ENCODE assay signal across 33 cellular contexts in genomic region chr5:155144956-155145355, GRCh38.
DNase-seq lines count a peak whose midpoint lies in the region; ATAC-seq, FAIRE-seq and TF ChIP-seq lines count a peak whose summit lies in the region.
"Had no signal": no experiment of that assay in that cellular context is flagged by ENCODE, and none has a peak within 500 bp of the region (broad histone marks: within the 10 kb centered on the region; RNA-seq: fewer than 3 reads in every experiment).

No MANE protein-coding gene starts in this region.

- no peaks in the 10 kb centered on the region for H4K20me1 ChIP-seq in HepG2 (ENCODE audit: insufficient read depth, low read length)
- H4K20me1 ChIP-seq: BLaER1; BLaER1 treated with 17β-estradiol and CSF1 and Interleukin-3, amounts not matched to agents 10 nM and 100 nM had no signal

- in situ Hi-C loops in HepG2 (cut with HindIII; ENCODE audit: extremely low pct_ligation_motif_present, low pct_unique_long_range_greater_than_20kb), result no loop called here

- CTCF ChIA-PET in HepG2 (lab: Yijun Ruan, JAX; ENCODE audit: low intra/inter-chr PET ratio, low total read pairs), result no interaction called here

- no peak for FAIRE-seq in HepG2 (lab: Jason Lieb, UNC)
- FAIRE-seq: A204.1, A549, D721Med had no signal

- no peak overlapping the region for H3K27ac Mint-ChIP-seq in stimulated activated effector memory CD8-positive, alpha-beta T cell treated with anti-CD3 and anti-CD28 coated beads, Interleukin-12 subunit alpha, Interleukin-12 subunit beta, amount 100 ng/mL, for 72 hours
- H3K27ac Mint-ChIP-seq: B cell; CD14-positive monocyte; CD4-positive, alpha-beta memory T cell; CD4-positive, alpha-beta T cell; CD4-positive, CD25-positive, alpha-beta regulatory T cell; CD8-positive, alpha-beta memory T cell; CD8-positive, alpha-beta T cell had no signal

- no peak for TF ChIP-seq EP300 in HepG2 (IDR thresholded peaks at IDR 0.05; ENCODE audit: low read depth in 2 of 2, low read length in 2 of 2)
- no peak for TF ChIP-seq EP300 in HepG2 (CRISPR knock-in tag; IDR thresholded peaks at IDR 0.05; ENCODE audit: borderline replicate concordance)

- H3K27ac ChIP-seq in right lobe of liver (no peak overlapping the region), HepG2 (ENCODE audit: extremely low read length, insufficient read depth, low read length) (no peak overlapping the region)
- H3K27ac ChIP-seq: 22Rv1; A549; BLaER1; BLaER1 treated with 17β-estradiol and CSF1 and Interleukin-3, amounts not matched to agents 10 nM and 100 nM; C4-2B had no signal

- no peak for TF ChIP-seq RAD21 in HepG2 (CRISPR knock-in tag; IDR thresholded peaks at IDR 0.05)

- POLR2A ChIA-PET in HepG2 (lab: Yijun Ruan, JAX), result no interaction called here

- no peaks in the 10 kb centered on the region for H3K36me3 Mint-ChIP-seq in stimulated activated effector memory CD8-positive, alpha-beta T cell treated with anti-CD3 and anti-CD28 coated beads, Interleukin-12 subunit alpha, Interleukin-12 subunit beta, amount 100 ng/mL, for 72 hours
- H3K36me3 Mint-ChIP-seq: CD14-positive monocyte; CD4-positive, alpha-beta memory T cell; CD4-positive, CD25-positive, alpha-beta regulatory T cell; CD8-positive, alpha-beta memory T cell; CD8-positive, alpha-beta T cell had no signal

- intact Hi-C loops in right lobe of liver (cut with DNase I), result no loop called here
- intact Hi-C loops in HepG2 (cut with micrococcal nuclease; ENCODE audit: unreplicated experiment), result loop anchor here (10.0 kb wide), 1 partner anchor 120 kb away; no protein-coding TSS in a partner anchor

- no TSS peak for BruUV-seq in HepG2 (replicated peaks; lab: Mats Ljungman, UMichigan)

- no peaks in the 10 kb centered on the region for H3K4me1 ChIP-seq in right lobe of liver
- no peaks in the 10 kb centered on the region for H3K4me1 ChIP-seq in HepG2 (ENCODE audit: insufficient read depth, low read length)
- H3K4me1 ChIP-seq: A549, BE2C, Caco-2 had no signal

- H2AFZ ChIP-seq in HepG2 (ENCODE audit: low read length), result no peak overlapping the region

- no peak for DNase-seq in right lobe of liver
- DNase-seq in HepG2 (ENCODE audit: low spot score), result no peak
- DNase-seq in stimulated activated effector memory CD8-positive, alpha-beta T cell treated with anti-CD3 and anti-CD28 coated beads, Interleukin-12 subunit alpha, Interleukin-12 subunit beta, amount 100 ng/mL, for 72 hours (ENCODE audit: low spot score in 2 of 2), result no peak
- DNase-seq in AG08395 (ENCODE audit: low spot score), result no peak
- DNase-seq: 8988T; ACHN; AML-193; BE2C; C1 segment of cervical spinal cord; Caco-2; Calu3; CD4-positive, alpha-beta memory T cell; CD4-positive, alpha-beta T cell; CD4-positive, CD25-positive, alpha-beta regulatory T cell; CD8-positive, alpha-beta memory T cell; CD8-positive, alpha-beta T cell; COR-L47; DMS 273 treated with DMSO at 0.1 percent for 48 hours; DMS153; DMS53; DMS79; DMS79 treated with DMSO at 0.1 percent for 48 hours; DND-41; EL had no signal

- no peaks in the 10 kb centered on the region for H3K79me2 ChIP-seq in HepG2 (ENCODE audit: insufficient read depth, low read length)

- H3K9me3 ChIP-seq in right lobe of liver, result no peaks in the 10 kb centered on the region
- H3K9me3 ChIP-seq in HepG2 (ENCODE audit: low read length), result no peaks in the 10 kb centered on the region
- H3K9me3 ChIP-seq: A549, BE2C, BLaER1, Caco-2 had no signal

- H3K9me3 Mint-ChIP-seq in stimulated activated effector memory CD8-positive, alpha-beta T cell treated with anti-CD3 and anti-CD28 coated beads, Interleukin-12 subunit alpha, Interleukin-12 subunit beta, amount 100 ng/mL, for 72 hours, result no peaks in the 10 kb centered on the region
- H3K9me3 Mint-ChIP-seq: CD4-positive, alpha-beta memory T cell; CD4-positive, alpha-beta T cell; CD8-positive, alpha-beta T cell had no signal

- H3K9ac ChIP-seq in HepG2 (ENCODE audit: insufficient read depth, low read depth, low read length), result no peak overlapping the region
- H3K9ac ChIP-seq: BLaER1; BLaER1 treated with 17β-estradiol and CSF1 and Interleukin-3, amounts not matched to agents 10 nM and 100 nM had no signal

- H3K4me2 ChIP-seq in HepG2 (ENCODE audit: low read depth, low read length), result no peak overlapping the region
- H3K4me2 ChIP-seq: A549; BLaER1; BLaER1 treated with 17β-estradiol and CSF1 and Interleukin-3, amounts not matched to agents 10 nM and 100 nM had no signal

- TF ChIP-seq CTCF in right lobe of liver (IDR thresholded peaks at IDR 0.05), result no peak
- TF ChIP-seq CTCF in HepG2 (CRISPR knock-in tag; IDR thresholded peaks at IDR 0.05), result no peak

- H3K4me3 ChIP-seq in right lobe of liver (no peak overlapping the region), HepG2 (replicated peaks in 1 of 3; ENCODE audit: insufficient read depth in 1 of 3, low read depth in 2 of 3, low read length in 3 of 3) (no peak overlapping the region)
- H3K4me3 ChIP-seq: A549; BLaER1; BLaER1 treated with 17β-estradiol and CSF1 and Interleukin-3, amounts not matched to agents 10 nM and 100 nM had no signal

- no peaks in the 10 kb centered on the region for H3K27me3 ChIP-seq in right lobe of liver
- no peaks in the 10 kb centered on the region; a peak in 1 of 5 replicates for H3K27me3 ChIP-seq in HepG2 (ENCODE audit: control insufficient read depth in 1 of 2, insufficient read depth in 2 of 2, low read length in 2 of 2)
- H3K27me3 ChIP-seq: BLaER1; BLaER1 treated with 17β-estradiol and CSF1 and Interleukin-3, amounts not matched to agents 10 nM and 100 nM had no signal

- H3K4me3 Mint-ChIP-seq in stimulated activated effector memory CD8-positive, alpha-beta T cell treated with anti-CD3 and anti-CD28 coated beads, Interleukin-12 subunit alpha, Interleukin-12 subunit beta, amount 100 ng/mL, for 72 hours, result no peak overlapping the region
- H3K4me3 Mint-ChIP-seq: B cell; CD14-positive monocyte; CD4-positive, alpha-beta memory T cell; CD4-positive, alpha-beta T cell; CD4-positive, CD25-positive, alpha-beta regulatory T cell; CD8-positive, alpha-beta memory T cell; CD8-positive, alpha-beta T cell had no signal

- TF ChIP-seq POLR2A in right lobe of liver (IDR thresholded peaks at IDR 0.05), result no peak
- no peak for TF ChIP-seq POLR2A in HepG2 (IDR thresholded peaks at IDR 0.05; ENCODE audit: insufficient read depth in 1 of 2, low read depth in 2 of 2, low read length in 2 of 2)

- no peaks in the 10 kb centered on the region for H3K4me1 Mint-ChIP-seq in stimulated activated effector memory CD8-positive, alpha-beta T cell treated with anti-CD3 and anti-CD28 coated beads, Interleukin-12 subunit alpha, Interleukin-12 subunit beta, amount 100 ng/mL, for 72 hours
- H3K4me1 Mint-ChIP-seq: B cell; CD4-positive, CD25-positive, alpha-beta regulatory T cell; CD8-positive, alpha-beta memory T cell had no signal

- peak in 3 of 4 donors; percentile 46 to 67 (median 51) for ATAC-seq in right lobe of liver
- no peak for ATAC-seq in HepG2
- ATAC-seq in stimulated activated effector memory CD8-positive, alpha-beta T cell treated with anti-CD3 and anti-CD28 coated beads, Interleukin-12 subunit alpha, Interleukin-12 subunit beta, amount 100 ng/mL, for 72 hours, result peak; percentile 19
- ATAC-seq: A549; CD8-positive, alpha-beta T cell had no signal

- H3K36me3 ChIP-seq in right lobe of liver (no peaks in the 10 kb centered on the region), HepG2 (replicated peaks in 1 of 2; ENCODE audit: control insufficient read depth in 1 of 2, insufficient read depth in 2 of 2, low read length in 2 of 2) (no peaks in the 10 kb centered on the region)
- H3K36me3 ChIP-seq: BE2C; BLaER1; BLaER1 treated with 17β-estradiol and CSF1 and Interleukin-3, amounts not matched to agents 10 nM and 100 nM had no signal

TF ChIP-seq in HepG2, 621 proteins besides CTCF, POLR2A, EP300 and RAD21:
- TF ChIP-seq SP4 (CRISPR knock-in tag; IDR thresholded peaks at IDR 0.05), result no peak
- no peak for TF ChIP-seq ZNF720 (CRISPR knock-in tag; IDR thresholded peaks at IDR 0.05)
